ENCODE assay signal across 8 cellular contexts in the genomic region with DNA sequence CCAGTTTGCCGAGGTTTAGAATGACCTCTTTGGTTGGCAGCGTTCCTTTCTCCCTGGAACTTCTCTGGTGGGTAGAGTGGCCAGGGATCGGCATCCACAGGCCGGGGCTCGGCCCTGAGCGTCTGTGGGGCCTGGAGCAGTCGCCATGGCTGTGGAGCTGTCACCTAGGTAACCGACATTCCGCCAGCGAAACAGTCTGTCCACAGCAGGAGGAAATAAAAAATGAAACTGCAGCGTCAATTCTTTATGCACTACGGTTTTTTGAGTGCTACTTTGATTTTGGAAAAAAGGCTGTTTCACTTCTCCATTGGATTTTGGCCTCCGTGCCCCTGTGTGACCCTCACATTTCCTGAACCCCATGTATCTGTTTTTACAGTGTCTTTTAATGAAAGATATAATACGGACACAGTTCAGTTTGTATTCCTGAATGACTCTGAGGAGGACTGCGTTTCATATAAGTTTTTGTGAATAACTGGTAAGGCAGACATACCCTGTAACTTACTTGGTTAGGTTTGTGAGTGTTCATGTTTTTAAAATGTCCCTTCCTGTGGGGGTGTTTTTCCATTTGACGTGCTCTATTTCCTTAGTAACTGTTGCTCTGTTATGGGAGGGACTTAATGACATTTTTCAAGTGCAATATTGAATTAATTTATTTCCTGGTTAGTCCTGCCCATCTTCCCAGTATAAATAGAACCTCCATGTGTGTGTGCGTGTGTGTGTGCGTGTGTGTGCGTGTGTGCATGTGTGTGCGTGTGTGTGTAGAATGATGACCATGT.
DNase-seq lines count a peak whose midpoint lies in the region; ATAC-seq, FAIRE-seq and TF ChIP-seq lines count a peak whose summit lies in the region.

No MANE protein-coding gene starts in this region.

- peak overlapping the region; percentile 77 for H3K27ac ChIP-seq in OCI-LY1 (ENCODE audit: low read depth, low read length, poor library complexity, severe bottlenecking)
- H3K27ac ChIP-seq in caudate nucleus (ENCODE audit: low read depth, low read length), result peak overlapping the region; percentile 92
- H3K27ac ChIP-seq in small intestine (ENCODE audit: low read depth in 1 of 2, low read length in 1 of 2), result peak overlapping the region; percentile 52 to 93

- peak overlapping the region; percentile 47 for H3K9ac ChIP-seq in OCI-LY1 (ENCODE audit: low read length)

- H3F3A ChIP-seq in OCI-LY1 (ENCODE audit: insufficient read depth, low read length), result no peaks in the 10 kb centered on the region

- FAIRE-seq in islet of Langerhans (lab: Jason Lieb, UNC) (peak; percentile 96), small intestine (lab: Jason Lieb, UNC) (no peak)

- peaks cover 42% of the 10 kb centered on the region for H3K4me1 ChIP-seq in OCI-LY1 (ENCODE audit: insufficient read depth, low read length, severe bottlenecking)
- H3K4me1 ChIP-seq in small intestine (ENCODE audit: control insufficient read depth in 2 of 2, insufficient read depth in 1 of 2, low read depth in 1 of 2, low read length in 1 of 2), result peaks cover 3% of the 10 kb centered on the region in 2 donors

- no peaks in the 10 kb centered on the region for H3K9me2 ChIP-seq in OCI-LY1 (ENCODE audit: low read depth, low read length)

- TF ChIP-seq CTCF in AG09309 (IDR thresholded peaks at IDR 0.05; ENCODE audit: control insufficient read depth, insufficient read depth, low read depth, low read length, missing control alignments) (no peak), OCI-LY1 (IDR thresholded peaks at IDR 0.05; ENCODE audit: low read length) (no peak)

- H3K4me3 ChIP-seq in AG09309 (ENCODE audit: control insufficient read depth, low read depth, low read length) (no peak overlapping the region; the same call in 1 of the 2 replicates), OCI-LY1 (ENCODE audit: low read depth, low read length, poor library complexity, severe bottlenecking) (peak overlapping the region; percentile 43), small intestine (ENCODE audit: low read depth in 1 of 2, low read length in 2 of 2) (peak overlapping the region in 1 of 2 donors; percentile 30)

- peak overlapping the region; percentile 10; the same call in 1 of the 2 replicates for H2AFZ ChIP-seq in OCI-LY1 (ENCODE audit: low read length)

- DNase-seq in AG09309 (ENCODE audit: low read depth) (peak; percentile 27), caudate nucleus (lab: John Stamatoyannopoulos, UW) (peak in 12 of 61 donors; percentile 4 to 67 (median 42)), small intestine (peak; percentile 81), SK-N-DZ (ENCODE audit: low spot score) (no peak), HPDE6-E6E7 (ENCODE audit: extremely low spot score) (no peak)

- peak; percentile 60 for ATAC-seq in GM18858 (IDR thresholded peaks at IDR 0.05; ENCODE audit: unreplicated experiment)

- H3K9me3 ChIP-seq in OCI-LY1 (ENCODE audit: low read length), result peaks cover 4% of the 10 kb centered on the region
- no peaks in the 10 kb centered on the region for H3K9me3 ChIP-seq in small intestine (ENCODE audit: control insufficient read depth, low read depth)

- 3 to 8% (median 5%) methylated on average over 20 of the region's 20 CpGs for WGBS in small intestine, 3 donors

- H3K36me3 ChIP-seq in OCI-LY1 (ENCODE audit: insufficient read depth, low read length) (peaks cover 3% of the 10 kb centered on the region; the same call in 1 of the 2 replicates), small intestine (ENCODE audit: control insufficient read depth in 2 of 2, insufficient read depth in 2 of 2, low read length in 2 of 2) (no peaks in the 10 kb centered on the region)

- H4K20me1 ChIP-seq in OCI-LY1 (ENCODE audit: insufficient read depth, low read length), result no peaks in the 10 kb centered on the region

- peak overlapping the region; percentile 66 for H3K4me2 ChIP-seq in OCI-LY1 (ENCODE audit: low read length)

- no peaks in the 10 kb centered on the region for H3K79me2 ChIP-seq in OCI-LY1 (ENCODE audit: insufficient read depth, low read length)

- H3K27me3 ChIP-seq in OCI-LY1 (ENCODE audit: insufficient read depth, low read length) (0 out of 2 replicates have a peak, but pooled peaks cover 2% of the 10 kb centered on the region), small intestine (ENCODE audit: control insufficient read depth in 2 of 2, insufficient read depth in 2 of 2, low read length in 2 of 2) (no peaks in the 10 kb centered on the region)

Comparison
In these comparisons a context has a peak if more than half of its experiments do, and no peak if none do; other contexts are left out.
1. DNase-seq: peak in AG09309 (single experiment) and small intestine (single experiment); none in SK-N-DZ (single experiment) and HPDE6-E6E7 (single experiment).
2. Peak in every context shown above with its lines, with median percentiles within 50 percentile points of each other: H3K27ac ChIP-seq.